Comparison of ENCODE assay signal across 29 cellular contexts in the genomic region with DNA sequence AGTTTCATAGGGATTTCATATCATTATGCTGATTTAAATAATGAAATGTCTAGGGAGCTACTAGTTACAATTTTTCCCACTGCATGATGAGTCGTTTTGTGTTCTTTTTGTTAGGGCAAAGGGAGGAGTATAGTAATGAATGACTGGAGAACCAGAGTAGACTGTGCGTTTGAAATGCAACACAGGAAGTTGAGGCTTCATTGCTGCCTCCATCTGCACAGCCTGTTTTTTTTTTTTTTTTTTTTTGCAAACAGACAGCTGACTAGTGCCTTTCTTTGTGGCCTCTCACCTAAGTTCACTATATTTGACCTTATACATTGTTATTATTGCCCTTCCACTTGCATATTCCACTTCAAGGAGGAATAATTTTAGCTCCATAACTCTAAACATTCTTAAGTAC.
"Had no signal": no experiment of that assay in that cellular context is flagged by ENCODE, and none has a peak within 500 bp of the region (broad histone marks: within the 10 kb centered on the region; RNA-seq: fewer than 3 reads in every experiment).

No MANE protein-coding gene starts in this region.

- DNase-seq: activated CD4-positive, alpha-beta memory T cell treated with anti-CD3 and anti-CD28 coated beads, Interleukin-2, amount 10 ng/mL, durations not matched to agents 7 days and 5 days; activated CD4-positive, alpha-beta T cell treated with anti-CD3 and anti-CD28 coated beads for 36 hours; activated CD4-positive, alpha-beta T cell treated with anti-CD3 and anti-CD28 coated beads, Interleukin-2, amount 50 U/mL, for 1 hour; activated gamma-delta T cell; activated naive CD4-positive, alpha-beta T cell treated with anti-CD3 and anti-CD28 coated beads for 36 hours; activated T-cell treated with anti-CD3 and anti-CD28 coated beads for 4 hours; activated T-cell treated with anti-CD3 and anti-CD28 coated beads, Interleukin-2, amount 50 U/mL, for 48 hours; amygdala; cerebellar nuclear complex; MV-4-11; NCI-H1092 treated with DMSO at 0.1 percent for 48 hours; NCI-H1417 treated with DMSO at 0.1 percent for 48 hours; NCI-H1694; NCI-H2029; NCI-H2107; NCI-H2227 treated with DMSO at 0.1 percent for 48 hours; NCI-H446 treated with DMSO at 0.1 percent for 48 hours; NCI-H524 treated with DMSO at 0.1 percent for 48 hours; NCI-H82; OCI-M1; RPMI8226; T-cell; T-helper 2 cell; WERI-Rb-1 had no signal

- H3K4me3 ChIP-seq: cardiac muscle cell, SK-N-MC had no signal

- H3K36me3 ChIP-seq: cardiac muscle cell, WERI-Rb-1 had no signal

- H3K27ac ChIP-seq: cardiac muscle cell, SK-N-MC, WERI-Rb-1 had no signal

- ATAC-seq: activated CD4-positive, alpha-beta T cell treated with anti-CD3 and anti-CD28 coated beads for 36 hours; activated T-helper 17 cell treated with anti-CD3 and anti-CD28 coated beads, Interleukin-2, amount 50 U/mL, for 72 hours; Panc1; Right ventricle myocardium inferior; T-cell had no signal
